8 cellular contexts compared by ENCODE assay signal in the genomic region with DNA sequence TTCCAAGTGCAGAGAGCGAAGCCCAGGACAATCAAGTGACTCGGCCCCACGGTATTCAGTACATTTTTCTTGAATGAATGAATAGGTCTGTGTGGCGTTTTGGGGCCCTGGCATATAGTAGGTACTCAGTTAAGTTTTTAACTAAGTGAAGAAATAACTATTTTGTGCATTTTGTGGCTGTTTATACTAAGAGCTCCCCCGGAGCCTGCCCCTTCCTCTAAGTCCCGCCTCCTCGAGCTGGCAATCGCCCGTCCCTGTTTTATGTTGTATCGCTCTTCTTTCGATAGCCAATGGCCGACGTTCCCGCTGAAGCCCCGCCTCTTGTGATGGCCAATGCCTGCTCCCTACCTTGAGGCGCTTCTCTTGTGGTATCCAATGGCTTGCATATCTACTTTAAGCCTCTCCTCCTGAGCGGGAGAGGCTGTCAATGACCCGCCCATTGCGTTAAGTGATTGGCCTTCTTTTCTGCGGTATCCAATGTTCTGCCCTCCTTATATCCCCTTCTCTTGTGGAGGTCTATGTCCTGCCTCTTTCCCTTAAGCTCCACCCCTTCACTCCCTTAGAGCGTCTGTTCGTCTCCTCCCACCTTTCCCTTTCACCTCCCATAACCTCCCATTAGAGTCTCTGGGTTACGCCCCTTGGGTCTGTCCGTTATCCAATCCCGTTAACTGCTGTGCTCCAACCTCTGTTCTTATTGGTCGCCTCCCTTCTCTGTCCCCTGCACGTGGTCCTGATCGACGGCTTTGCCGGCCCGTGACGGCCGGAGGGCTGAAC. TPM values are rescaled to one million over a fixed set of nuclear protein-coding genes. Genes with fewer than 3 reads are reported as not detected.
DNase-seq lines count a peak whose midpoint lies in the region; ATAC-seq, FAIRE-seq and TF ChIP-seq lines count a peak whose summit lies in the region.

No MANE protein-coding gene starts in this region.

- no peaks in the 10 kb centered on the region for H3K9me3 ChIP-seq in Caco-2
- no peaks in the 10 kb centered on the region for H3K9me3 ChIP-seq in endothelial cell of umbilical vein (replicated peaks; ENCODE audit: control insufficient read depth, insufficient read depth, low read length)
- no peaks in the 10 kb centered on the region for H3K9me3 ChIP-seq in mesodermal cell (ENCODE audit: control insufficient read depth, low read length)

- POLR2A ChIA-PET in Caco-2 (lab: Charles Lee) (interaction anchor here (0.5 to 1.9 kb wide), 8 partner anchors 13 to 129 kb away, joined by 3 to 11 read pairs (median 5); a partner anchor contains a TSS), endothelial cell of umbilical vein (lab: Charles Lee) (interaction anchor here (0.6 to 1.6 kb wide), 5 partner anchors 10 to 1399 kb away, joined by 3 to 11 read pairs (median 5); no protein-coding TSS in a partner anchor)

- peaks cover 4% of the 10 kb centered on the region; the same call in 1 of the 2 replicates for H3K4me1 ChIP-seq in Caco-2
- peaks cover 12% of the 10 kb centered on the region for H3K4me1 ChIP-seq in endothelial cell of umbilical vein (ENCODE audit: control insufficient read depth, extremely low read depth, insufficient read depth, low read length)
- H3K4me1 ChIP-seq in mesodermal cell (ENCODE audit: control insufficient read depth, insufficient read depth, low read length, poor library complexity, severe bottlenecking) = peaks cover 4% of the 10 kb centered on the region

- ATAC-seq in GM21423 (IDR thresholded peaks at IDR 0.05; ENCODE audit: unreplicated experiment) = peak; percentile 81

- intact Hi-C loops in Caco-2 (cut with micrococcal nuclease; ENCODE audit: unreplicated experiment) = loop anchor here (1.0 kb wide), 1 partner anchor 14 kb away; a partner anchor contains a TSS
- intact Hi-C loops in endothelial cell of umbilical vein (cut with micrococcal nuclease) = loop anchor here (1.0 to 5.0 kb wide), 4 partner anchors 14 to 166 kb away; a partner anchor contains a TSS

- peak; percentile 100 for FAIRE-seq in endothelial cell of umbilical vein (lab: Jason Lieb, UNC)

- H3K36me3 Mint-ChIP-seq in Caco-2 (ENCODE audit: insufficient read depth, unreplicated experiment) = no peaks in the 10 kb centered on the region

- H3K9me1 ChIP-seq in endothelial cell of umbilical vein (replicated peaks; ENCODE audit: control insufficient read depth, extremely low read depth, insufficient read depth, low read length) = no peaks in the 10 kb centered on the region

- no peaks in the 10 kb centered on the region for H3K9me3 Mint-ChIP-seq in Caco-2 (ENCODE audit: unreplicated experiment)

- no peaks in the 10 kb centered on the region for H3K27me3 Mint-ChIP-seq in Caco-2 (ENCODE audit: insufficient read depth, unreplicated experiment)

- TF ChIP-seq POLR2A in endothelial cell of umbilical vein (IDR thresholded peaks at IDR 0.05; ENCODE audit: low read depth, low read length) = peak; percentile 54

- peaks cover 24% of the 10 kb centered on the region for H3K79me2 ChIP-seq in endothelial cell of umbilical vein (ENCODE audit: control insufficient read depth, insufficient read depth, low read length)

- no peak overlapping the region for H3K4me3 Mint-ChIP-seq in Caco-2 (ENCODE audit: unreplicated experiment)

- H3K4me2 ChIP-seq in endothelial cell of umbilical vein (ENCODE audit: insufficient read depth, low read length) = peak overlapping the region; percentile 62

- peak overlapping the region; percentile 68 for H3K27ac ChIP-seq in endothelial cell of umbilical vein (ENCODE audit: insufficient read depth, low read depth, low read length)
- H3K27ac ChIP-seq in mesodermal cell (ENCODE audit: low read depth, low read length, severe bottlenecking) = peak overlapping the region; percentile 51

- H2AFZ ChIP-seq in endothelial cell of umbilical vein (ENCODE audit: low read depth, low read length) = peak overlapping the region; percentile 35

- H3K9ac ChIP-seq in endothelial cell of umbilical vein (replicated peaks; ENCODE audit: extremely low read depth, insufficient read depth, low read length) = peak overlapping the region; percentile 68

- H3K27me3 ChIP-seq in Caco-2 (replicated peaks; ENCODE audit: control insufficient read depth, insufficient read depth, low read length) = no peaks in the 10 kb centered on the region
- H3K27me3 ChIP-seq in endothelial cell of umbilical vein (ENCODE audit: control insufficient read depth in 2 of 2, insufficient read depth in 2 of 2, low read length in 2 of 2) = no peaks in the 10 kb centered on the region

- H3K4me1 Mint-ChIP-seq in Caco-2 (ENCODE audit: low read depth, unreplicated experiment) = peaks cover 6% of the 10 kb centered on the region

- BruUV-seq in Caco-2 (replicated peaks; lab: Mats Ljungman, UMichigan) (no TSS peak), endothelial cell of umbilical vein (replicated peaks; lab: Mats Ljungman, UMichigan) (no TSS peak)

- no peak overlapping the region for H3K27ac Mint-ChIP-seq in Caco-2 (ENCODE audit: unreplicated experiment)

- 3 to 4% methylated on average over 32 to 33 of the region's 33 CpGs for WGBS in mesodermal cell (ENCODE audit: insufficient coverage in 2 of 2), 2 experiments

- H3K36me3 ChIP-seq in Caco-2 (ENCODE audit: control insufficient read depth, insufficient read depth, low read length) (no peaks in the 10 kb centered on the region), endothelial cell of umbilical vein (ENCODE audit: control insufficient read depth in 2 of 2, extremely low read depth in 1 of 2, insufficient read depth in 2 of 2, low read length in 2 of 2) (peaks cover 6 to 7% of the 10 kb centered on the region in 2 experiments), mesodermal cell (ENCODE audit: control insufficient read depth, insufficient read depth, low read length) (peaks cover 16% of the 10 kb centered on the region)

- TF ChIP-seq CTCF in Caco-2 (IDR thresholded peaks at IDR 0.05; ENCODE audit: insufficient read depth in 1 of 2, low read depth in 1 of 2, low read length in 1 of 2, severe bottlenecking in 1 of 2, unreplicated experiment in 1 of 2) (no peak), endothelial cell of umbilical vein (IDR thresholded peaks at IDR 0.05; ENCODE audit: extremely low read depth in 1 of 2, insufficient read depth in 1 of 2, low read depth in 1 of 2, low read length in 2 of 2) (no peak)

- dilution Hi-C loops in endothelial cell of umbilical vein (cut with MboI; ENCODE audit: extremely low pct_ligation_motif_present, low sequenced_read_pairs) = no loop called here

- no peaks in the 10 kb centered on the region for H4K20me1 ChIP-seq in endothelial cell of umbilical vein (replicated peaks; ENCODE audit: control insufficient read depth, extremely low read depth, insufficient read depth, low read length)

- CTCF ChIA-PET in Caco-2 (lab: Charles Lee) = interaction anchor here (0.6 to 1.6 kb wide), 11 partner anchors 15 to 320 kb away, joined by 3 to 8 read pairs (median 4); a partner anchor contains a TSS
- CTCF ChIA-PET in endothelial cell of umbilical vein (lab: Charles Lee) = interaction anchor here (0.7 to 2.6 kb wide), 14 partner anchors 9 to 205 kb away, joined by 3 to 13 read pairs (median 4); a partner anchor contains a TSS

- H3K4me3 ChIP-seq in Caco-2 (ENCODE audit: low read depth, low read length) (peak overlapping the region; percentile 53), endothelial cell of umbilical vein (replicated peaks in 1 of 3; ENCODE audit: insufficient read depth in 1 of 3, low read depth in 1 of 3, low read length in 3 of 3) (peak overlapping the region; percentile 18 to 54 (median 34)), mesodermal cell (ENCODE audit: extremely low read depth, insufficient read depth, low read length, poor library complexity, severe bottlenecking) (peak overlapping the region; percentile 99)

- DNase-seq in Caco-2 (peak; percentile 97 to 99), HUDEP-2 (lab: John Stamatoyannopoulos, UW; ENCODE audit: unreplicated experiment in 76 of 76) (peak in 75 of 76 experiments; percentile 96 to 100 (median 100)), NOMO-1 treated with dmso at 0.1 percent for 144 hours (lab: John Stamatoyannopoulos, UW; ENCODE audit: unreplicated experiment) (peak; percentile 100), endothelial cell of umbilical vein (ENCODE audit: low read depth, low spot score) (peak; percentile 100)
- DNase-seq in activated CD8-positive, alpha-beta memory T cell treated with anti-CD3 and anti-CD28 coated beads, Interleukin-2, amount 50 U/mL, for 1 hour (ENCODE audit: extremely low read depth) = peak; percentile 98
- peak; percentile 89 for DNase-seq in stimulated activated CD8-positive, alpha-beta memory T cell treated with anti-CD3 and anti-CD28 coated beads, Interleukin-15, amount 100 ng/mL, for 24 hours (ENCODE audit: low read depth)

RNA-seq across cellular contexts. Expression of a gene that starts 0.5 kb away (rescaled TPM):
- total RNA-seq in Caco-2 (2022) (65.7 and 70.8 TPM in 2 replicates), endothelial cell of umbilical vein (79.6 and 89.9 TPM in 2 replicates)
- 27.2 and 39.1 TPM in 2 replicates for polyA plus RNA-seq in endothelial cell of umbilical vein
- polyA plus RNA-seq in endothelial cell of umbilical vein (2011; cell fraction: cytosol; rRNA removed) = 28.1 and 33.7 TPM in 2 replicates
- 56.4 and 63.9 TPM in 2 replicates for polyA plus RNA-seq in endothelial cell of umbilical vein (2011; cell fraction: nucleus; rRNA removed)
- 47.1 and 68.0 TPM in 2 replicates for polyA plus RNA-seq in endothelial cell of umbilical vein (2012)
- polyA minus RNA-seq in endothelial cell of umbilical vein = 15.9 and 23.6 TPM in 2 replicates
- 12.6 TPM for polyA minus RNA-seq in endothelial cell of umbilical vein (2011; cell fraction: cytosol; rRNA and poly(A)+ RNA removed)
- 16.1 and 26.2 TPM in 2 replicates for polyA minus RNA-seq in endothelial cell of umbilical vein (2011; cell fraction: nucleus; rRNA and poly(A)+ RNA removed)
- polyA plus RNA-seq in mesodermal cell (2013, experiment 1 of 2) = 108 TPM
- polyA plus RNA-seq in mesodermal cell (2013, experiment 2 of 2) = 94.7 TPM

RNA-seq across cellular contexts. Expression of a gene that starts 14.0 kb away (rescaled TPM):
- 42.1 and 42.9 TPM in 2 replicates for total RNA-seq in Caco-2 (2022)
- 78.5 and 84.5 TPM in 2 replicates for total RNA-seq in endothelial cell of umbilical vein
- 93.7 and 171 TPM in 2 replicates for polyA plus RNA-seq in endothelial cell of umbilical vein
- polyA plus RNA-seq in endothelial cell of umbilical vein (2011; cell fraction: cytosol; rRNA removed) = 68.6 and 97.4 TPM in 2 replicates
- polyA plus RNA-seq in endothelial cell of umbilical vein (2011; cell fraction: nucleus; rRNA removed) = 66.6 and 74.7 TPM in 2 replicates
- polyA plus RNA-seq in endothelial cell of umbilical vein (2012) = 50.9 and 64.5 TPM in 2 replicates
- polyA minus RNA-seq in endothelial cell of umbilical vein = 47.1 and 52.0 TPM in 2 replicates
- polyA minus RNA-seq in endothelial cell of umbilical vein (2011; cell fraction: cytosol; rRNA and poly(A)+ RNA removed) = 31.3 TPM
- polyA minus RNA-seq in endothelial cell of umbilical vein (2011; cell fraction: nucleus; rRNA and poly(A)+ RNA removed) = 12.1 and 22.0 TPM in 2 replicates
- 39.8 TPM for polyA plus RNA-seq in mesodermal cell (2013, experiment 1 of 2)
- 34.6 TPM for polyA plus RNA-seq in mesodermal cell (2013, experiment 2 of 2)

RNA-seq across cellular contexts. Expression of a gene that starts 46.7 kb away (rescaled TPM):
- total RNA-seq in Caco-2 (2022) (0.09 and 0.21 TPM in 2 replicates), endothelial cell of umbilical vein (not detected in 2 replicates)
- 0.01 TPM in 1 of 2 replicates, not detected in the other for polyA plus RNA-seq in endothelial cell of umbilical vein
- 0.01 TPM in 2 replicates for polyA plus RNA-seq in endothelial cell of umbilical vein (2011; cell fraction: cytosol; rRNA removed)
- polyA plus RNA-seq in endothelial cell of umbilical vein (2011; cell fraction: nucleus; rRNA removed) = 0.04 and 0.05 TPM in 2 replicates
- 0.25 and 0.27 TPM in 2 replicates for polyA plus RNA-seq in endothelial cell of umbilical vein (2012)
- not detected in 2 replicates for polyA minus RNA-seq in endothelial cell of umbilical vein
- polyA minus RNA-seq in endothelial cell of umbilical vein (2011; cell fraction: cytosol; rRNA and poly(A)+ RNA removed) = not detected
- polyA minus RNA-seq in endothelial cell of umbilical vein (2011; cell fraction: nucleus; rRNA and poly(A)+ RNA removed) = not detected in 2 replicates
- not detected for polyA plus RNA-seq in mesodermal cell (2013, experiment 1 of 2)
- not detected for polyA plus RNA-seq in mesodermal cell (2013, experiment 2 of 2)

Comparison
In these comparisons a context has a peak if more than half of its experiments do, and no peak if none do; other contexts are left out.
1. Peak in every context shown above with its lines: DNase-seq, ATAC-seq, H3K4me3 ChIP-seq and H3K27ac ChIP-seq.
2. H3K4me3 ChIP-seq: peak in every context shown above with its lines; median percentile 99 in mesodermal cell; 53 in Caco-2; 34 in endothelial cell of umbilical vein.